In genomic region chr15:40853241-40853890, GRCh38 we compare ENCODE assay signal across 23 cellular contexts. TPM values are rescaled to one million over a fixed set of nuclear protein-coding genes. Genes with fewer than 3 reads are reported as not detected.
DNase-seq lines count a peak whose midpoint lies in the region; ATAC-seq and TF ChIP-seq lines count a peak whose summit lies in the region.
"Had no signal": no experiment of that assay in that cellular context is flagged by ENCODE, and none has a peak within 500 bp of the region (broad histone marks: within the 10 kb centered on the region; RNA-seq: fewer than 3 reads in every experiment).

No MANE protein-coding gene starts in this region.

- peak; percentile 61 for DNase-seq in chondrocyte (ENCODE audit: low spot score)
- DNase-seq in mesenchymal stem cell = no peak
- DNase-seq in prostate gland (ENCODE audit: low spot score) = no peak
- no peak for DNase-seq in mucosa of gallbladder (ENCODE audit: low spot score)
- DNase-seq in Karpas-422 = no peak
- no peak for DNase-seq in putamen (ENCODE audit: low spot score)
- DNase-seq: CD8-positive, alpha-beta memory T cell; DMS 273 treated with DMSO at 0.1 percent for 48 hours; DMS79; EL; GF-D8; KBM-7; MG63; NCI-H1105 treated with DMSO at 0.1 percent for 48 hours; NCI-H1930; NCI-H2107; NCI-H446; NCI-H524 treated with DMSO at 0.1 percent for 48 hours; NCI-H774; SK-N-SH had no signal

- H3K79me2 ChIP-seq in Karpas-422 (ENCODE audit: low read length) = no peaks in the 10 kb centered on the region

- peak overlapping the region; percentile 37 for H4K91ac ChIP-seq in mesenchymal stem cell (ENCODE audit: low read length)

- no peak overlapping the region for H3K14ac ChIP-seq in mesenchymal stem cell (ENCODE audit: low read length in 2 of 2)

- no peak overlapping the region for H3K23ac ChIP-seq in mesenchymal stem cell (ENCODE audit: low read length in 2 of 2)

- peaks cover 0 to 39% of the 10 kb centered on the region in 2 experiments for H3K36me3 ChIP-seq in mesenchymal stem cell (ENCODE audit: control insufficient read depth in 1 of 2, insufficient read depth in 2 of 2, low read depth in 1 of 2, low read length in 2 of 2)
- H3K36me3 ChIP-seq in prostate gland = peaks cover 0 to 7% of the 10 kb centered on the region in 2 donors
- no peaks in the 10 kb centered on the region for H3K36me3 ChIP-seq in Karpas-422 (ENCODE audit: insufficient read depth, low read length)
- H3K36me3 ChIP-seq: MG63 had no signal

- no peak for TF ChIP-seq POLR2A in prostate gland (IDR thresholded peaks at IDR 0.05)

- no peak overlapping the region for H3K4ac ChIP-seq in mesenchymal stem cell (ENCODE audit: low read depth in 1 of 2, low read length in 2 of 2)

- no peak overlapping the region for H2BK15ac ChIP-seq in mesenchymal stem cell (ENCODE audit: low read depth, poor library complexity, severe bottlenecking)

- TF ChIP-seq CTCF in chondrocyte (IDR thresholded peaks at IDR 0.05) (no peak), prostate gland (IDR thresholded peaks at IDR 0.05) (no peak)

- 85% methylated on average over 16 of the region's 16 CpGs for WGBS in mesenchymal stem cell
- WGBS in prostate gland = 87% methylated on average over 16 of the region's 16 CpGs

- no peaks in the 10 kb centered on the region for H3K9me3 Mint-ChIP-seq in chondrocyte (ENCODE audit: low read depth)
- H3K9me3 Mint-ChIP-seq: CD8-positive, alpha-beta memory T cell had no signal

- H2BK5ac ChIP-seq in mesenchymal stem cell (ENCODE audit: low read depth, low read length, poor library complexity, severe bottlenecking) = no peak overlapping the region

- H3K27me3 ChIP-seq in mesenchymal stem cell (ENCODE audit: control insufficient read depth in 1 of 2, insufficient read depth in 1 of 2, low read length in 2 of 2) (peaks cover 0 to 55% of the 10 kb centered on the region in 2 experiments), prostate gland (replicated peaks; ENCODE audit: insufficient read depth) (no peaks in the 10 kb centered on the region), Karpas-422 (ENCODE audit: low read length) (no peaks in the 10 kb centered on the region)
- H3K27me3 ChIP-seq: MG63 had no signal

- peaks cover 1% of the 10 kb centered on the region for H3K79me1 ChIP-seq in mesenchymal stem cell (replicated peaks; ENCODE audit: low read length, poor library complexity, severe bottlenecking)

- no peak overlapping the region for H2AK5ac ChIP-seq in mesenchymal stem cell (ENCODE audit: low read length, severe bottlenecking)

- H4K8ac ChIP-seq in mesenchymal stem cell (ENCODE audit: low read length) = no peak overlapping the region

- H2AFZ ChIP-seq in mesenchymal stem cell (ENCODE audit: low read depth, low read length) = no peak overlapping the region
- no peak overlapping the region for H2AFZ ChIP-seq in Karpas-422 (ENCODE audit: low read length)

- H2BK12ac ChIP-seq in mesenchymal stem cell (ENCODE audit: low read length in 2 of 2) = no peak overlapping the region

- ATAC-seq in HG02571 (IDR thresholded peaks at IDR 0.05; ENCODE audit: unreplicated experiment) = no peak

- H3K4me2 ChIP-seq in mesenchymal stem cell (ENCODE audit: low read length, poor library complexity, severe bottlenecking) (no peak overlapping the region), Karpas-422 (ENCODE audit: low read depth, low read length, poor library complexity, severe bottlenecking) (no peak overlapping the region)
- H3K4me2 ChIP-seq: SK-N-SH had no signal

- H3K4me3 ChIP-seq in mesenchymal stem cell (ENCODE audit: insufficient read depth in 1 of 2, low read depth in 1 of 2, low read length in 2 of 2) (peak overlapping the region in 1 of 2 experiments; percentile 29), prostate gland (no peak overlapping the region), Karpas-422 (ENCODE audit: low read length) (no peak overlapping the region)
- H3K4me3 ChIP-seq: MG63 had no signal

- H3K4me3 Mint-ChIP-seq in chondrocyte (ENCODE audit: unreplicated experiment) = no peak overlapping the region
- H3K4me3 Mint-ChIP-seq: CD8-positive, alpha-beta memory T cell had no signal

- H3K27me3 Mint-ChIP-seq in chondrocyte (ENCODE audit: low read depth) = no peaks in the 10 kb centered on the region

- H3K27ac ChIP-seq in mesenchymal stem cell (ENCODE audit: low read length, poor library complexity, severe bottlenecking) (no peak overlapping the region), prostate gland (peak overlapping the region; percentile 36 to 61), Karpas-422 (ENCODE audit: low read length) (no peak overlapping the region)
- H3K27ac ChIP-seq: C4-2B had no signal

- intact Hi-C loops in prostate gland (cut with DNase I) = no loop called here

- no peaks in the 10 kb centered on the region for H4K20me1 ChIP-seq in Karpas-422 (ENCODE audit: insufficient read depth, low read depth, low read length)

- no peak overlapping the region for H3K18ac ChIP-seq in mesenchymal stem cell (ENCODE audit: low read depth in 1 of 2, low read length in 2 of 2)

- peaks cover 2% of the 10 kb centered on the region for H3K4me1 ChIP-seq in mesenchymal stem cell (ENCODE audit: control insufficient read depth, insufficient read depth, low read depth, low read length)
- peaks cover 14% of the 10 kb centered on the region for H3K4me1 ChIP-seq in prostate gland (replicated peaks)
- peaks cover 13% of the 10 kb centered on the region for H3K4me1 ChIP-seq in Karpas-422 (ENCODE audit: low read length)

- H2BK120ac ChIP-seq in mesenchymal stem cell (ENCODE audit: low read depth, low read length) = no peak overlapping the region

- H3K9me2 ChIP-seq in Karpas-422 (replicated peaks; ENCODE audit: insufficient read depth, low read length) = no peaks in the 10 kb centered on the region
- H3K9me2 ChIP-seq: SK-N-SH had no signal

- H3K27ac Mint-ChIP-seq in chondrocyte (ENCODE audit: unreplicated experiment) = no peak overlapping the region
- H3K27ac Mint-ChIP-seq: CD8-positive, alpha-beta memory T cell had no signal

- H3K4me1 Mint-ChIP-seq in chondrocyte (ENCODE audit: low read depth) = peaks cover 8% of the 10 kb centered on the region

- no peaks in the 10 kb centered on the region for H3K36me3 Mint-ChIP-seq in chondrocyte (ENCODE audit: low read depth)

- no peaks in the 10 kb centered on the region for H3K9me3 ChIP-seq in mesenchymal stem cell (ENCODE audit: control insufficient read depth, low read length)
- H3K9me3 ChIP-seq in prostate gland = no peaks in the 10 kb centered on the region
- no peaks in the 10 kb centered on the region for H3K9me3 ChIP-seq in Karpas-422 (ENCODE audit: low read length)
- H3K9me3 ChIP-seq: MG63, SK-N-SH had no signal

- H3K9ac ChIP-seq in mesenchymal stem cell (ENCODE audit: low read length) (no peak overlapping the region), Karpas-422 (ENCODE audit: low read length) (no peak overlapping the region)
- H3K9ac ChIP-seq: SK-N-SH had no signal

RNA-seq across cellular contexts. Expression of gene SPINT1, which starts 9.5 kb away (rescaled TPM):
- total RNA-seq in chondrocyte (0.87 to 2.0 TPM (median 0.87 TPM) in 3 replicates), prostate gland (100 to 1,000 TPM; 143 to 295 TPM), mucosa of gallbladder (232 TPM)
- polyA plus RNA-seq in mesenchymal stem cell (2013, experiment 1 of 2) = 2.3 TPM
- polyA plus RNA-seq in mesenchymal stem cell (2013, experiment 2 of 2) = 1.7 TPM
- 2.0 and 3.4 TPM in 2 replicates for total RNA-seq in Karpas-422 (2014; rRNA removed; shearing (Covaris generic); ENCODE audit: low replicate concordance)

RNA-seq across cellular contexts. Expression of gene RHOV, which starts 20.7 kb away (rescaled TPM):
- total RNA-seq in chondrocyte = 0.12 to 0.31 TPM in 2 of 3 replicates, not detected in the other
- 0.06 TPM for polyA plus RNA-seq in mesenchymal stem cell (2013, experiment 1 of 2)
- 0.04 TPM for polyA plus RNA-seq in mesenchymal stem cell (2013, experiment 2 of 2)
- 10 to 100 TPM in 1 of 2 donors, 1 to 10 TPM in 1; 5.9 to 11.7 TPM for total RNA-seq in prostate gland
- 0.63 TPM for total RNA-seq in mucosa of gallbladder
- 0.69 TPM in 1 of 2 replicates, not detected in the other for total RNA-seq in Karpas-422 (2014; rRNA removed; shearing (Covaris generic); ENCODE audit: low replicate concordance)
- polyA plus RNA-seq: CD8-positive, alpha-beta memory T cell had no signal

RNA-seq across cellular contexts. Expression of gene PPP1R14D, which starts 24.9 kb away (rescaled TPM):
- total RNA-seq in chondrocyte (not detected in 3 replicates), prostate gland (under 1 TPM in 1 of 2 donors, not detected in 1; 0.97 TPM), mucosa of gallbladder (23.4 TPM)
- not detected for polyA plus RNA-seq in mesenchymal stem cell (2013, experiment 1 of 2)
- polyA plus RNA-seq in mesenchymal stem cell (2013, experiment 2 of 2) = not detected
- total RNA-seq in Karpas-422 (2014; rRNA removed; shearing (Covaris generic); ENCODE audit: low replicate concordance) = not detected in 2 replicates
- total RNA-seq: A673; CD8-positive, alpha-beta memory T cell had no signal
- polyA plus RNA-seq: CD8-positive, alpha-beta memory T cell; SK-N-SH had no signal

RNA-seq across cellular contexts. Expression of gene VPS18, which starts 40.9 kb away (rescaled TPM):
- total RNA-seq in chondrocyte = 29.4 to 35.6 TPM (median 33.0 TPM) in 3 replicates
- polyA plus RNA-seq in mesenchymal stem cell (2013, experiment 1 of 2) = 30.6 TPM
- 29.8 TPM for polyA plus RNA-seq in mesenchymal stem cell (2013, experiment 2 of 2)
- 10 to 100 TPM; 32.4 to 39.0 TPM for total RNA-seq in prostate gland
- 42.2 TPM for total RNA-seq in mucosa of gallbladder
- total RNA-seq in Karpas-422 (2014; rRNA removed; shearing (Covaris generic); ENCODE audit: low replicate concordance) = 12.6 and 18.1 TPM in 2 replicates

RNA-seq across cellular contexts. Expression of gene DNAJC17, which starts 46.1 kb away (rescaled TPM):
- total RNA-seq in chondrocyte (26.4 to 31.8 TPM (median 29.1 TPM) in 3 replicates), prostate gland (10 to 100 TPM; 29.2 to 29.6 TPM), mucosa of gallbladder (41.2 TPM)
- 36.9 TPM for polyA plus RNA-seq in mesenchymal stem cell (2013, experiment 1 of 2)
- polyA plus RNA-seq in mesenchymal stem cell (2013, experiment 2 of 2) = 39.3 TPM
- 14.8 and 46.6 TPM in 2 replicates for total RNA-seq in Karpas-422 (2014; rRNA removed; shearing (Covaris generic); ENCODE audit: low replicate concordance)

Comparison
In these comparisons a context has a peak if more than half of its experiments do, and no peak if none do; other contexts are left out.
1. H3K27ac ChIP-seq: peak in prostate gland (2 of 2); none in mesenchymal stem cell (single experiment) and Karpas-422 (single experiment).
2. RNA of gene SPINT1, which starts 9.5 kb away (total RNA-seq): 143 to 295 TPM in prostate gland and 232 TPM in mucosa of gallbladder (single experiment); 2.0 to 3.4 TPM in Karpas-422 and 0.87 to 2.0 TPM in chondrocyte; every median in the first group is over 10 times any median in the second.
3. RNA of gene PPP1R14D, which starts 24.9 kb away (total RNA-seq): 23.4 TPM in mucosa of gallbladder (single experiment); 0.97 TPM in prostate gland, not detected in chondrocyte and not detected in Karpas-422; every median in the first group is over 10 times any median in the second.